15 cellular contexts compared by ENCODE assay signal in the genomic region with DNA sequence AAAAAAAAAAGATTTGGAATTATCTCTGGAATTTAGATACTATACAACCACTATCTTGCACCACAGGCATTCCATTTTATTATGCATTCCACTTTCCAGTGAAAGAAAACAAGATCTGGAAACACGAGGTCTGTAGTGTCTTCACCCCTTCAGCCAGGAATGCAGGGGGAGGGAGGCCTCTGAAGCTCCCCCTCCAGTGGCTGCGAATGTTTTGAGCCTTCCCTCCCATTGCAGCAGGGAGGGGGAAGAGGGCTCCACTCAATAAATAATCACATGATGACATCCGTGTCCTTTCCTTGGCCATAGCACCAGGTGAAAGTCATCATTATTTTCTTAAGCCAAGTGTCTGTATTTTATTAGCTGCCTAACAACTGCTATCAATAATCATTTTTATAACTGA. TPM values are rescaled to one million over a fixed set of nuclear protein-coding genes. Genes with fewer than 3 reads are reported as not detected.
DNase-seq lines count a peak whose midpoint lies in the region; ATAC-seq and TF ChIP-seq lines count a peak whose summit lies in the region.
"Had no signal": no experiment of that assay in that cellular context is flagged by ENCODE, and none has a peak within 500 bp of the region (broad histone marks: within the 10 kb centered on the region; RNA-seq: fewer than 3 reads in every experiment).

No MANE protein-coding gene starts in this region.

- TF ChIP-seq CTCF in AG04450 (IDR thresholded peaks at IDR 0.05; ENCODE audit: low read depth, low read length) (no peak), fibroblast of mammary gland (conservative IDR thresholded peaks at IDR 0.05; ENCODE audit: control insufficient read depth, insufficient read depth, low read depth, low read length) (no peak), nephron progenitor cell (IDR thresholded peaks at IDR 0.05) (no peak)

- H3K27ac ChIP-seq in AG04450 (ENCODE audit: low read depth, low read length), result peak overlapping the region; percentile 47
- H3K27ac ChIP-seq: BLaER1 treated with 17β-estradiol and CSF1 and Interleukin-3, amounts not matched to agents 10 nM and 100 nM; thoracic aorta had no signal

- H3K27me3 ChIP-seq in AG04450 (ENCODE audit: control insufficient read depth, insufficient read depth, low read length), result no peaks in the 10 kb centered on the region
- H3K27me3 ChIP-seq: BLaER1 treated with 17β-estradiol and CSF1 and Interleukin-3, amounts not matched to agents 10 nM and 100 nM had no signal

- H3K4me3 ChIP-seq in AG04450 (ENCODE audit: low read depth, low read length) (no peak overlapping the region), fibroblast of mammary gland (ENCODE audit: control insufficient read depth, low read depth, low read length) (no peak overlapping the region)
- H3K4me3 ChIP-seq: BLaER1 treated with 17β-estradiol and CSF1 and Interleukin-3, amounts not matched to agents 10 nM and 100 nM; thoracic aorta had no signal

- H3K4me3 Mint-ChIP-seq in nephron progenitor cell, result peak overlapping the region; percentile 34
- H3K4me3 Mint-ChIP-seq: central memory CD8-positive, alpha-beta T cell; natural killer cell had no signal

- CTCF ChIA-PET in AG04450 (lab: Charles Lee), result interaction anchor here (0.6 kb wide), 1 partner anchor 191 kb away, joined by 6 read pairs; no protein-coding TSS in a partner anchor

- H3K27ac Mint-ChIP-seq in nephron progenitor cell, result peak overlapping the region; percentile 77
- H3K27ac Mint-ChIP-seq in activated naive CD4-positive, alpha-beta T cell treated with anti-CD3 and anti-CD28 coated beads, Interleukin-2, amount 50 U/mL, for 72 hours, result no peak overlapping the region
- H3K27ac Mint-ChIP-seq: natural killer cell had no signal

- peaks cover 35% of the 10 kb centered on the region for H3K9me3 Mint-ChIP-seq in nephron progenitor cell
- peaks cover 0 to 12% of the 10 kb centered on the region in 2 donors for H3K9me3 Mint-ChIP-seq in activated naive CD4-positive, alpha-beta T cell treated with anti-CD3 and anti-CD28 coated beads, Interleukin-2, amount 50 U/mL, for 72 hours
- H3K9me3 Mint-ChIP-seq: central memory CD8-positive, alpha-beta T cell had no signal

- no peak for ATAC-seq in activated naive CD4-positive, alpha-beta T cell treated with anti-CD3 and anti-CD28 coated beads, Interleukin-2, amount 50 U/mL, for 72 hours
- ATAC-seq: natural killer cell had no signal

- H3K9me3 ChIP-seq in AG04450 (ENCODE audit: control insufficient read depth, insufficient read depth, low read length), result peaks cover 8% of the 10 kb centered on the region; the same call in 1 of the 2 replicates
- H3K9me3 ChIP-seq: thoracic aorta had no signal

- peaks cover 7% of the 10 kb centered on the region for H3K36me3 Mint-ChIP-seq in nephron progenitor cell (ENCODE audit: low read depth)
- peaks cover 0 to 8% of the 10 kb centered on the region in 2 donors for H3K36me3 Mint-ChIP-seq in activated naive CD4-positive, alpha-beta T cell treated with anti-CD3 and anti-CD28 coated beads, Interleukin-2, amount 50 U/mL, for 72 hours
- H3K36me3 Mint-ChIP-seq: natural killer cell had no signal

- POLR2A ChIA-PET in AG04450 (lab: Yijun Ruan, JAX), result interaction anchor here (0.6 to 1.2 kb wide), 9 partner anchors 18 to 800 kb away, joined by 3 to 20 read pairs (median 4); partner anchors contain the start of gene MALT1

- peaks cover 2% of the 10 kb centered on the region for H3K27me3 Mint-ChIP-seq in nephron progenitor cell (ENCODE audit: low read depth, poor library complexity)
- H3K27me3 Mint-ChIP-seq: central memory CD8-positive, alpha-beta T cell had no signal

- H3K4me1 Mint-ChIP-seq in nephron progenitor cell, result peaks cover 50% of the 10 kb centered on the region
- H3K4me1 Mint-ChIP-seq: central memory CD8-positive, alpha-beta T cell; natural killer cell had no signal

- DNase-seq in AG04450 (ENCODE audit: low read depth, low spot score) (peak; percentile 67), LHCN-M2 (ENCODE audit: low read depth) (peak; percentile 76), fibroblast of mammary gland (ENCODE audit: low read depth) (peak; percentile 71), nephron progenitor cell (peak; percentile 41), T-helper 2 cell (no peak), DMS53 treated with DMSO at 0.1 percent for 48 hours (lab: John Stamatoyannopoulos, UW; ENCODE audit: unreplicated experiment) (no peak), SKM-1 (lab: John Stamatoyannopoulos, UW; ENCODE audit: unreplicated experiment) (no peak)
- no peak for DNase-seq in activated naive CD4-positive, alpha-beta T cell treated with anti-CD3 and anti-CD28 coated beads, Interleukin-2, amount 50 U/mL, for 72 hours (ENCODE audit: low spot score in 2 of 2)
- DNase-seq: activated T-cell treated with anti-CD3 and anti-CD28 coated beads, Interleukin-2, amount 50 U/mL, for 1 hour; natural killer cell; NCI-H1694 treated with DMSO at 0.1 percent for 48 hours; stimulated activated CD4-positive, alpha-beta T cell treated with anti-CD3 and anti-CD28 coated beads, Interleukin-4, amount 100 ng/mL, for 24 hours had no signal

RNA-seq across cellular contexts. Expression of gene ALPK2, which starts 38.7 kb away (rescaled TPM):
- polyA plus RNA-seq in AG04450 (2011; rRNA removed), result 83.7 and 97.1 TPM in 2 replicates
- 115 and 140 TPM in 2 replicates for polyA minus RNA-seq in AG04450 (2011; rRNA and poly(A)+ RNA removed)
- total RNA-seq in LHCN-M2 (2014; rRNA removed), result 12.1 and 16.8 TPM in 2 replicates
- 26.0 TPM for polyA plus RNA-seq in LHCN-M2 (2012)
- total RNA-seq in activated naive CD4-positive, alpha-beta T cell treated with anti-CD3 and anti-CD28 coated beads, Interleukin-2, amount 50 U/mL, for 72 hours, result 1 to 10 TPM in 1 of 2 donors, under 1 TPM in 1; 0.43 to 1.1 TPM
- total RNA-seq: thoracic aorta had no signal

Comparison
In these comparisons a context has a peak if more than half of its experiments do, and no peak if none do; other contexts are left out.
1. DNase-seq: peak in AG04450 (single experiment), LHCN-M2 (single experiment), fibroblast of mammary gland (single experiment) and nephron progenitor cell (single experiment); none in T-helper 2 cell (0 of 5), activated naive CD4-positive, alpha-beta T cell treated with anti-CD3 and anti-CD28 coated beads, Interleukin-2, amount 50 U/mL, for 72 hours (0 of 2), DMS53 treated with DMSO at 0.1 percent for 48 hours (single experiment) and SKM-1 (single experiment).